In genomic region chr1:21268281-21269239, GRCh38 we compare ENCODE assay signal across 14 cellular contexts.
DNase-seq lines count a peak whose midpoint lies in the region; ATAC-seq, FAIRE-seq and TF ChIP-seq lines count a peak whose summit lies in the region.
"Had no signal": no experiment of that assay in that cellular context is flagged by ENCODE, and none has a peak within 500 bp of the region (broad histone marks: within the 10 kb centered on the region; RNA-seq: fewer than 3 reads in every experiment).

No MANE protein-coding gene starts in this region.

- H3K36me3 ChIP-seq in neutrophil (peaks cover 100% of the 10 kb centered on the region), HAP-1 (replicated peaks) (no peaks in the 10 kb centered on the region)

- H3K9me3 ChIP-seq in neutrophil, result no peaks in the 10 kb centered on the region
- H3K9me3 ChIP-seq in HAP-1, result no peaks in the 10 kb centered on the region

- ATAC-seq in HG03571 (IDR thresholded peaks at IDR 0.05; ENCODE audit: unreplicated experiment), result no peak
- ATAC-seq: GM12878; stimulated activated effector memory CD8-positive, alpha-beta T cell treated with anti-CD3 and anti-CD28 coated beads, Interleukin-12 subunit alpha, Interleukin-12 subunit beta, amount 100 ng/mL, for 72 hours had no signal

- no peak for FAIRE-seq in H54 (lab: Jason Lieb, UNC)
- FAIRE-seq: GM12878, TTC549 had no signal

- DNase-seq in COR-L47 (lab: John Stamatoyannopoulos, UW) (peak; percentile 27), NCI-H1105 treated with DMSO at 0.1 percent for 48 hours (lab: John Stamatoyannopoulos, UW) (peak; percentile 80), coronary artery (ENCODE audit: low spot score) (peak; percentile 77), HAP-1 (ENCODE audit: low spot score in 2 of 2) (no peak), kidney glomerular epithelial cell (lab: John Stamatoyannopoulos, UW) (no peak), H54 (ENCODE audit: insufficient read length, low spot score) (no peak)

- TF ChIP-seq CTCF in coronary artery (IDR thresholded peaks at IDR 0.05) (no peak), neutrophil (IDR thresholded peaks at IDR 0.05) (no peak)

- H3K4me3 ChIP-seq in coronary artery (no peak overlapping the region), neutrophil (ENCODE audit: low read depth in 1 of 2, low read length in 1 of 2) (no peak overlapping the region), HAP-1 (no peak overlapping the region)
- H3K4me3 ChIP-seq: BLaER1 treated with 17β-estradiol and CSF1 and Interleukin-3, amounts not matched to agents 10 nM and 100 nM; GM12878; lung; skin epidermis had no signal

- in situ Hi-C loops in HAP-1 (cut with MboI; ENCODE audit: low sequenced_read_pairs), result no loop called here

- H3K27me3 ChIP-seq in neutrophil (no peaks in the 10 kb centered on the region), HAP-1 (ENCODE audit: low read depth) (no peaks in the 10 kb centered on the region)
- H3K27me3 ChIP-seq: BLaER1 treated with 17β-estradiol and CSF1 and Interleukin-3, amounts not matched to agents 10 nM and 100 nM had no signal

- peak overlapping the region; percentile 31 to 93 for H3K27ac ChIP-seq in coronary artery
- peak overlapping the region; percentile 21 for H3K27ac ChIP-seq in neutrophil
- H3K27ac ChIP-seq: BLaER1 treated with 17β-estradiol and CSF1 and Interleukin-3, amounts not matched to agents 10 nM and 100 nM had no signal

- no peak for TF ChIP-seq POLR2A in H54 (IDR thresholded peaks at IDR 0.05; ENCODE audit: low read depth, low read length)

- H3K4me1 ChIP-seq in neutrophil (ENCODE audit: control insufficient read depth in 1 of 2, insufficient read depth in 1 of 2, low read depth in 1 of 2, low read length in 1 of 2), result peaks cover 0 to 5% of the 10 kb centered on the region in 2 experiments
- H3K4me1 ChIP-seq in HAP-1, result peaks cover 12% of the 10 kb centered on the region

Comparison
In these comparisons a context has a peak if more than half of its experiments do, and no peak if none do; other contexts are left out.
1. DNase-seq: peak in COR-L47 (single experiment), NCI-H1105 treated with DMSO at 0.1 percent for 48 hours (single experiment) and coronary artery (single experiment); none in HAP-1 (0 of 2), kidney glomerular epithelial cell (single experiment) and H54 (single experiment).